Comparison of ENCODE assay signal across 2 cellular contexts in genomic region chr9:134945509-134946275, GRCh38.
TF ChIP-seq lines count a peak whose summit lies in the region.

No MANE protein-coding gene starts in this region.

TF ChIP-seq in IMR-90, 13 proteins besides CTCF, POLR2A, EP300 and RAD21:
- TF ChIP-seq NFE2L2 (IDR thresholded peaks at IDR 0.05; ENCODE audit: low read depth, low read length) (no peak), RFX5 (IDR thresholded peaks at IDR 0.05; ENCODE audit: low read depth, low read length) (no peak), FOS (IDR thresholded peaks at IDR 0.05; ENCODE audit: low read depth, low read length) (no peak), ELK1 (IDR thresholded peaks at IDR 0.05; ENCODE audit: borderline replicate concordance, low read depth, low read length) (no peak), MAZ (IDR thresholded peaks at IDR 0.05; ENCODE audit: borderline replicate concordance, low read depth, low read length) (no peak), USF2 (IDR thresholded peaks at IDR 0.05; ENCODE audit: low read depth, low read length) (no peak), BHLHE40 (IDR thresholded peaks at IDR 0.05; ENCODE audit: low read depth, low read length) (no peak), MXI1 (IDR thresholded peaks at IDR 0.05; ENCODE audit: borderline replicate concordance, low read depth, low read length) (no peak), MAFK (IDR thresholded peaks at IDR 0.05; ENCODE audit: low read depth, low read length) (no peak), CHD1 (IDR thresholded peaks at IDR 0.05; ENCODE audit: low read depth, low read length) (no peak), CEBPB (IDR thresholded peaks at IDR 0.05; ENCODE audit: low read depth, low read length) (no peak), RCOR1 (IDR thresholded peaks at IDR 0.05; ENCODE audit: insufficient replicate concordance, low read length) (no peak), SMC3 (IDR thresholded peaks at IDR 0.05; ENCODE audit: low read depth, low read length) (no peak)

TF ChIP-seq in GM12878, 131 proteins besides CTCF, POLR2A, EP300 and RAD21:
- TF ChIP-seq ATF3 (IDR thresholded peaks at IDR 0.05; ENCODE audit: borderline replicate concordance, extremely low read depth, low read depth, low read length) (no peak), POU2F2 (IDR thresholded peaks at IDR 0.05; ENCODE audit: borderline replicate concordance, low read depth, low read length) (no peak), NBN (IDR thresholded peaks at IDR 0.05) (no peak), NR2C1 (IDR thresholded peaks at IDR 0.05) (peak; percentile 46), TARDBP (IDR thresholded peaks at IDR 0.05; ENCODE audit: borderline replicate concordance) (no peak), SIX5 (IDR thresholded peaks at IDR 0.05; ENCODE audit: low read depth, low read length, severe bottlenecking) (no peak)
